8 cellular contexts compared by ENCODE assay signal in genomic region chr20:10427060-10427692, GRCh38. TPM values are rescaled to one million over a fixed set of nuclear protein-coding genes. Genes with fewer than 3 reads are reported as not detected.
DNase-seq lines count a peak whose midpoint lies in the region; ATAC-seq and TF ChIP-seq lines count a peak whose summit lies in the region.

No MANE protein-coding gene starts in this region.

- DNase-seq in DMS114 treated with DMSO at 0.1 percent for 48 hours (lab: John Stamatoyannopoulos, UW; ENCODE audit: unreplicated experiment) (peak; percentile 29), SK-N-DZ (ENCODE audit: low spot score) (peak; percentile 47), MCF 10A (ENCODE audit: unreplicated experiment) (peak; percentile 72), iris pigment epithelial cell (ENCODE audit: low read depth) (peak; percentile 66)
- DNase-seq in stimulated activated CD4-positive, alpha-beta T cell treated with anti-CD3 and anti-CD28 coated beads, Interleukin-4, amount 100 ng/mL, for 24 hours = peak; percentile 42

- POLR2A ChIA-PET in MCF 10A (lab: Yijun Ruan, JAX) = interaction anchor here (0.6 to 5.7 kb wide), 7 partner anchors 7 to 846 kb away, joined by 3 to 53 read pairs (median 4); partner anchors contain the start of genes MKKS and SLX4IP

- peaks cover 46% of the 10 kb centered on the region for H3K36me3 Mint-ChIP-seq in MCF 10A (ENCODE audit: insufficient read depth, unreplicated experiment)

- CTCF ChIA-PET in MCF 10A (lab: Yijun Ruan, JAX) = interaction anchor here (0.5 to 8.8 kb wide), 87 partner anchors 8 to 1870 kb away, joined by 3 to 345 read pairs (median 4); partner anchors contain the start of genes ANKEF1 and SLX4IP

- H3K4me3 Mint-ChIP-seq in MCF 10A (ENCODE audit: unreplicated experiment) = no peak overlapping the region

- TF ChIP-seq RAD21 in Ishikawa (IDR thresholded peaks at IDR 0.05; ENCODE audit: low read depth) = peak; percentile 54

- no peaks in the 10 kb centered on the region for H3K9me3 Mint-ChIP-seq in MCF 10A (ENCODE audit: unreplicated experiment)

- TF ChIP-seq CTCF in MCF 10A (IDR thresholded peaks at IDR 0.05; ENCODE audit: unreplicated experiment) = peak; percentile 72

- H3K27me3 Mint-ChIP-seq in MCF 10A (ENCODE audit: insufficient read depth, unreplicated experiment) = no peaks in the 10 kb centered on the region

- no peak for TF ChIP-seq EP300 in Ishikawa (IDR thresholded peaks at IDR 0.05; ENCODE audit: borderline replicate concordance)

- H3K4me1 Mint-ChIP-seq in MCF 10A (ENCODE audit: insufficient read depth, unreplicated experiment) = peaks cover 34% of the 10 kb centered on the region

- ATAC-seq in HG03378 (IDR thresholded peaks at IDR 0.05; ENCODE audit: unreplicated experiment) = no peak
- ATAC-seq in GM21717 (IDR thresholded peaks at IDR 0.05; ENCODE audit: unreplicated experiment) = no peak

- BruUV-seq in MCF 10A (replicated peaks; lab: Mats Ljungman, UMichigan) = no TSS peak

- intact Hi-C loops in MCF 10A (cut with micrococcal nuclease) = loop anchor here (1.0 to 10.0 kb wide), 5 partner anchors 110 to 810 kb away; no protein-coding TSS in a partner anchor

- H3K27ac Mint-ChIP-seq in MCF 10A (ENCODE audit: low read depth, unreplicated experiment) = peak overlapping the region; percentile 74

TF ChIP-seq in Ishikawa, 13 proteins besides CTCF, POLR2A, EP300 and RAD21:
- TF ChIP-seq NFIC (IDR thresholded peaks at IDR 0.05) (no peak), TEAD4 (IDR thresholded peaks at IDR 0.05) (0 out of 2 replicates have a peak, but pooled peaks have one; percentile 7)

RNA-seq across cellular contexts. Expression of gene MKKS, which starts 6.8 kb away (rescaled TPM):
- polyA plus RNA-seq in SK-N-DZ (2014; cell fraction: cytosol; rRNA removed) = 14.1 and 19.9 TPM in 2 replicates
- 12.3 and 16.0 TPM in 2 replicates for polyA plus RNA-seq in SK-N-DZ (2014; cell fraction: nucleus; rRNA removed)
- total RNA-seq in MCF 10A (2022) = 33.0 and 44.5 TPM in 2 replicates

RNA-seq across cellular contexts. Expression of gene SLX4IP, which starts 7.9 kb away (rescaled TPM):
- 3.0 and 3.2 TPM in 2 replicates for polyA plus RNA-seq in SK-N-DZ (2014; cell fraction: cytosol; rRNA removed)
- polyA plus RNA-seq in SK-N-DZ (2014; cell fraction: nucleus; rRNA removed) = 3.5 and 4.8 TPM in 2 replicates
- 11.2 and 12.9 TPM in 2 replicates for total RNA-seq in MCF 10A (2022)
